In genomic region chr4:44845993-44846392, GRCh38 we compare ENCODE assay signal across 35 cellular contexts.
"Had no signal": no experiment of that assay in that cellular context is flagged by ENCODE, and none has a peak within 500 bp of the region (broad histone marks: within the 10 kb centered on the region; RNA-seq: fewer than 3 reads in every experiment).

No MANE protein-coding gene starts in this region.

- H3K9me3 Mint-ChIP-seq: activated B cell treated with CpG ODN at 0.5 μM for 24 hours; activated CD4-positive, alpha-beta memory T cell treated with anti-CD3 and anti-CD28 coated beads for 36 hours; activated naive CD4-positive, alpha-beta T cell treated with anti-CD3 and anti-CD28 coated beads, Interleukin-2, amount 10 ng/mL, durations not matched to agents 7 days and 5 days; activated naive CD8-positive, alpha-beta T cell treated with anti-CD3 and anti-CD28 coated beads, Interleukin-2, amount 50 U/mL, for 24 hours; brain had no signal

- H3K36me3 ChIP-seq: SJCRH30 had no signal

- H3K36me3 Mint-ChIP-seq: activated CD4-positive, alpha-beta memory T cell treated with anti-CD3 and anti-CD28 coated beads for 36 hours; activated naive CD4-positive, alpha-beta T cell treated with anti-CD3 and anti-CD28 coated beads, Interleukin-2, amount 10 ng/mL, durations not matched to agents 7 days and 5 days; activated naive CD8-positive, alpha-beta T cell; brain; IgD-negative memory B cell had no signal

- H3K4me3 ChIP-seq: PC-9, SJCRH30, SK-N-MC had no signal

- H3K4me3 Mint-ChIP-seq: activated B cell treated with CpG ODN at 0.5 μM for 24 hours; activated CD4-positive, alpha-beta memory T cell treated with anti-CD3 and anti-CD28 coated beads for 36 hours; activated naive CD4-positive, alpha-beta T cell treated with anti-CD3 and anti-CD28 coated beads, Interleukin-2, amount 10 ng/mL, durations not matched to agents 7 days and 5 days; activated naive CD8-positive, alpha-beta T cell; activated naive CD8-positive, alpha-beta T cell treated with anti-CD3 and anti-CD28 coated beads, Interleukin-2, amount 50 U/mL, for 24 hours; brain; IgD-negative memory B cell had no signal

- H3K27me3 Mint-ChIP-seq: activated B cell treated with CpG ODN at 0.5 μM for 24 hours; activated naive CD4-positive, alpha-beta T cell treated with anti-CD3 and anti-CD28 coated beads, Interleukin-2, amount 10 ng/mL, durations not matched to agents 7 days and 5 days; activated naive CD8-positive, alpha-beta T cell treated with anti-CD3 and anti-CD28 coated beads, Interleukin-2, amount 50 U/mL, for 24 hours; IgD-negative memory B cell had no signal

- FAIRE-seq: bronchial epithelial cell, RCC 7860 had no signal

- H3K27me3 ChIP-seq: SJCRH30 had no signal

- H3K9me3 ChIP-seq: SJCRH30 had no signal

- H3K4me1 ChIP-seq: SJCRH30 had no signal

- H3K27ac Mint-ChIP-seq: activated B cell treated with CpG ODN at 0.5 μM for 24 hours; activated CD4-positive, alpha-beta memory T cell treated with anti-CD3 and anti-CD28 coated beads for 36 hours; activated naive CD4-positive, alpha-beta T cell treated with anti-CD3 and anti-CD28 coated beads, Interleukin-2, amount 10 ng/mL, durations not matched to agents 7 days and 5 days; activated naive CD8-positive, alpha-beta T cell; activated naive CD8-positive, alpha-beta T cell treated with anti-CD3 and anti-CD28 coated beads, Interleukin-2, amount 50 U/mL, for 24 hours; brain; IgD-negative memory B cell had no signal

- DNase-seq: activated B cell treated with CpG ODN at 0.5 μM for 24 hours; activated CD4-positive, alpha-beta memory T cell treated with anti-CD3 and anti-CD28 coated beads for 36 hours; activated CD4-positive, alpha-beta T cell treated with anti-CD3 and anti-CD28 coated beads for 4 hours; activated CD4-positive, alpha-beta T cell treated with anti-CD3 and anti-CD28 coated beads, Interleukin-2, amount 50 U/mL, for 1 hour; activated CD4-positive, CD25-positive, alpha-beta regulatory T cell treated with anti-CD3 and anti-CD28 coated beads, Interleukin-2, amount 50 U/mL, for 72 hours; activated CD8-positive, alpha-beta memory T cell treated with anti-CD3 and anti-CD28 coated beads, Interleukin-2, amount 50 U/mL, for 4 hours; activated effector memory CD4-positive, alpha-beta T cell treated with Interleukin-2 at 50 U/mL for 16 hours; activated naive CD4-positive, alpha-beta T cell treated with anti-CD3 and anti-CD28 coated beads, Interleukin-2, amount 10 ng/mL, durations not matched to agents 7 days and 5 days; activated naive CD8-positive, alpha-beta T cell treated with anti-CD3 and anti-CD28 coated beads, Interleukin-2, amount 50 U/mL, for 24 hours; activated T-cell treated with anti-CD3 and anti-CD28 coated beads for 4 hours; activated T-cell treated with anti-CD3 and anti-CD28 coated beads, Interleukin-2, amount 50 U/mL, for 48 hours; anterior cingulate cortex; Karpas-422; KBM-7; NCI-H1105; NCI-H1417 treated with DMSO at 0.1 percent for 48 hours; NCI-H187 treated with DMSO at 0.1 percent for 48 hours; NCI-H2081; NCI-H2171 treated with DMSO at 0.1 percent for 48 hours; NCI-H226; NCI-H446 treated with DMSO at 0.1 percent for 48 hours; NCI-H524; NCI-H69; NCI-H82; PC-9; SHP77; SJCRH30; T1000 had no signal

- H3K27ac ChIP-seq: PC-9, RWPE1, SJCRH30, SK-N-MC had no signal

- H3K4me1 Mint-ChIP-seq: activated B cell treated with CpG ODN at 0.5 μM for 24 hours; activated naive CD4-positive, alpha-beta T cell treated with anti-CD3 and anti-CD28 coated beads, Interleukin-2, amount 10 ng/mL, durations not matched to agents 7 days and 5 days; activated naive CD8-positive, alpha-beta T cell treated with anti-CD3 and anti-CD28 coated beads, Interleukin-2, amount 50 U/mL, for 24 hours; brain; IgD-negative memory B cell had no signal

- ATAC-seq: activated naive CD8-positive, alpha-beta T cell treated with anti-CD3 and anti-CD28 coated beads, Interleukin-2, amount 50 U/mL, for 24 hours had no signal
